9 cellular contexts compared by ENCODE assay signal in genomic region chr9:136532799-136533774, GRCh38. TPM values are rescaled to one million over a fixed set of nuclear protein-coding genes. Genes with fewer than 3 reads are reported as not detected.
DNase-seq lines count a peak whose midpoint lies in the region; ATAC-seq and TF ChIP-seq lines count a peak whose summit lies in the region.
"Had no signal": no experiment of that assay in that cellular context is flagged by ENCODE, and none has a peak within 500 bp of the region (broad histone marks: within the 10 kb centered on the region; RNA-seq: fewer than 3 reads in every experiment).

No MANE protein-coding gene starts in this region.

- CTCF ChIA-PET in A673 (lab: Charles Lee) (no interaction called here), MCF 10A (lab: Yijun Ruan, JAX) (interaction anchor here (0.8 to 1.6 kb wide), 3 partner anchors 45 to 99 kb away, joined by 3 to 5 read pairs (median 3); no protein-coding TSS in a partner anchor)

- H3K27ac Mint-ChIP-seq in T-helper 1 cell treated with Interleukin-12 subunit alpha and Interleukin-12 subunit beta and Interleukin-4 antibody, amounts not matched to agents 30 μg/mL and 1 μg/mL, for 36 hours: peak overlapping the region; percentile 92
- H3K27ac Mint-ChIP-seq in activated naive CD8-positive, alpha-beta T cell treated with anti-CD3 and anti-CD28 coated beads for 36 hours: peak overlapping the region; percentile 91
- no peak overlapping the region for H3K27ac Mint-ChIP-seq in MCF 10A (ENCODE audit: low read depth, unreplicated experiment)

- no peaks in the 10 kb centered on the region for H3K9me3 ChIP-seq in A673 (ENCODE audit: low read depth, low read length, poor library complexity, severe bottlenecking)
- no peaks in the 10 kb centered on the region for H3K9me3 ChIP-seq in psoas muscle

- H3K36me3 ChIP-seq in A673 (ENCODE audit: insufficient read depth, low read length, poor library complexity, severe bottlenecking) (peaks cover 5% of the 10 kb centered on the region), psoas muscle (ENCODE audit: insufficient read depth in 1 of 2, low read depth in 1 of 2) (peaks cover 0 to 4% of the 10 kb centered on the region in 2 donors)

- no peak for DNase-seq in A673 (ENCODE audit: low spot score)
- DNase-seq in activated naive CD8-positive, alpha-beta T cell treated with anti-CD3 and anti-CD28 coated beads for 36 hours: peak; percentile 86
- DNase-seq in psoas muscle: no peak
- no peak for DNase-seq in MCF 10A (ENCODE audit: unreplicated experiment)
- no peak for DNase-seq in superior temporal gyrus (ENCODE audit: extremely low spot score)
- DNase-seq in ACHN: no peak

- no peak for ATAC-seq in psoas muscle
- ATAC-seq in GM19324 (IDR thresholded peaks at IDR 0.05; ENCODE audit: low FRiP score, unreplicated experiment): no peak

- in situ Hi-C loops in ACHN (cut with HindIII; ENCODE audit: low pct_ligation_motif_present, low pct_unique_long_range_greater_than_20kb, low sequenced_read_pairs): no loop called here

- H3K27ac ChIP-seq in A673 (ENCODE audit: low read depth, low read length, poor library complexity, severe bottlenecking) (peak overlapping the region; percentile 7), psoas muscle (peak overlapping the region; percentile 16)
- H3K27ac ChIP-seq: foreskin keratinocyte had no signal

- H3K27me3 ChIP-seq in A673 (replicated peaks; ENCODE audit: insufficient read depth, low read depth, low read length, poor library complexity) (no peaks in the 10 kb centered on the region), psoas muscle (ENCODE audit: insufficient read depth in 3 of 3, low read length in 2 of 3) (no peaks in the 10 kb centered on the region)
- H3K27me3 ChIP-seq: foreskin keratinocyte had no signal

- no TSS peak for BruUV-seq in A673 (replicated peaks; lab: Mats Ljungman, UMichigan)
- no TSS peak for BruUV-seq in MCF 10A (replicated peaks; lab: Mats Ljungman, UMichigan)

- TF ChIP-seq CTCF in A673 (conservative IDR thresholded peaks at IDR 0.05; ENCODE audit: low read depth, low read length) (no peak), psoas muscle (IDR thresholded peaks at IDR 0.05) (no peak), MCF 10A (IDR thresholded peaks at IDR 0.05; ENCODE audit: unreplicated experiment) (no peak)

- 59 to 66% (median 61%) methylated on average over 28 to 35 of the region's 35 CpGs for WGBS in psoas muscle, 3 donors

- H3K4me1 ChIP-seq in A673 (ENCODE audit: insufficient read depth, low read length, poor library complexity, severe bottlenecking): peaks cover 14% of the 10 kb centered on the region
- H3K4me1 ChIP-seq in psoas muscle: peaks cover 27% of the 10 kb centered on the region

- peak overlapping the region; percentile 73 for H3K4me3 Mint-ChIP-seq in T-helper 1 cell treated with Interleukin-12 subunit alpha and Interleukin-12 subunit beta and Interleukin-4 antibody, amounts not matched to agents 30 μg/mL and 1 μg/mL, for 36 hours
- peak overlapping the region; percentile 67 for H3K4me3 Mint-ChIP-seq in activated naive CD8-positive, alpha-beta T cell treated with anti-CD3 and anti-CD28 coated beads for 36 hours
- no peak overlapping the region for H3K4me3 Mint-ChIP-seq in MCF 10A (ENCODE audit: unreplicated experiment)

- H3K9me3 Mint-ChIP-seq in T-helper 1 cell treated with Interleukin-12 subunit alpha and Interleukin-12 subunit beta and Interleukin-4 antibody, amounts not matched to agents 30 μg/mL and 1 μg/mL, for 36 hours: no peaks in the 10 kb centered on the region
- H3K9me3 Mint-ChIP-seq in activated naive CD8-positive, alpha-beta T cell treated with anti-CD3 and anti-CD28 coated beads for 36 hours: no peaks in the 10 kb centered on the region
- no peaks in the 10 kb centered on the region for H3K9me3 Mint-ChIP-seq in MCF 10A (ENCODE audit: unreplicated experiment)

- POLR2A ChIA-PET in A673 (lab: Charles Lee; ENCODE audit: low non-redundant PET): no interaction called here
- POLR2A ChIA-PET in MCF 10A (lab: Yijun Ruan, JAX): interaction anchor here (0.7 kb wide), 2 partner anchors 29 to 317 kb away, joined by 3 to 4 read pairs; no protein-coding TSS in a partner anchor

- H3K4me3 ChIP-seq in A673 (ENCODE audit: low read depth, low read length, poor library complexity, severe bottlenecking): no peak overlapping the region
- peak overlapping the region; percentile 25 for H3K4me3 ChIP-seq in psoas muscle

- peaks cover 25% of the 10 kb centered on the region for H3K4me1 Mint-ChIP-seq in T-helper 1 cell treated with Interleukin-12 subunit alpha and Interleukin-12 subunit beta and Interleukin-4 antibody, amounts not matched to agents 30 μg/mL and 1 μg/mL, for 36 hours (ENCODE audit: low read depth)
- peaks cover 36% of the 10 kb centered on the region for H3K4me1 Mint-ChIP-seq in activated naive CD8-positive, alpha-beta T cell treated with anti-CD3 and anti-CD28 coated beads for 36 hours
- H3K4me1 Mint-ChIP-seq in MCF 10A (ENCODE audit: insufficient read depth, unreplicated experiment): peaks cover 8% of the 10 kb centered on the region

- H3K27me3 Mint-ChIP-seq in T-helper 1 cell treated with Interleukin-12 subunit alpha and Interleukin-12 subunit beta and Interleukin-4 antibody, amounts not matched to agents 30 μg/mL and 1 μg/mL, for 36 hours (ENCODE audit: low read depth): no peaks in the 10 kb centered on the region
- H3K27me3 Mint-ChIP-seq in activated naive CD8-positive, alpha-beta T cell treated with anti-CD3 and anti-CD28 coated beads for 36 hours: no peaks in the 10 kb centered on the region
- H3K27me3 Mint-ChIP-seq in MCF 10A (ENCODE audit: insufficient read depth, unreplicated experiment): no peaks in the 10 kb centered on the region

- intact Hi-C loops in A673 (cut with micrococcal nuclease; ENCODE audit: unreplicated experiment): no loop called here
- intact Hi-C loops in psoas muscle (cut with DNase I): loop anchor here in 1 of 2 donors (5.0 kb wide), 1 partner anchor 36 kb away; no protein-coding TSS in a partner anchor
- intact Hi-C loops in MCF 10A (cut with micrococcal nuclease): no loop called here

- H3K36me3 Mint-ChIP-seq in T-helper 1 cell treated with Interleukin-12 subunit alpha and Interleukin-12 subunit beta and Interleukin-4 antibody, amounts not matched to agents 30 μg/mL and 1 μg/mL, for 36 hours (ENCODE audit: low read depth): peaks cover 11% of the 10 kb centered on the region
- H3K36me3 Mint-ChIP-seq in activated naive CD8-positive, alpha-beta T cell treated with anti-CD3 and anti-CD28 coated beads for 36 hours: peaks cover 22% of the 10 kb centered on the region
- peaks cover 25% of the 10 kb centered on the region for H3K36me3 Mint-ChIP-seq in MCF 10A (ENCODE audit: insufficient read depth, unreplicated experiment)

RNA-seq across cellular contexts. Expression of gene NOTCH1, which starts 12.8 kb away (rescaled TPM):
- total RNA-seq in A673 (2021): 37.2 and 50.2 TPM in 2 replicates
- total RNA-seq in activated naive CD8-positive, alpha-beta T cell treated with anti-CD3 and anti-CD28 coated beads for 36 hours: 10 to 100 TPM; 48.2 to 51.6 TPM
- total RNA-seq in psoas muscle: 10 to 100 TPM in 3 of 4 donors, 1 to 10 TPM in 1; 8.7 to 15.4 (median 12.3) TPM
- polyA plus RNA-seq in psoas muscle: 1 to 10 TPM; 1.8 to 3.8 (median 2.9) TPM
- 37.5 and 53.4 TPM in 2 replicates for total RNA-seq in MCF 10A (2022)

RNA-seq across cellular contexts. Expression of gene SEC16A, which starts 50.2 kb away (rescaled TPM):
- total RNA-seq in A673 (2021) (72.9 and 73.7 TPM in 2 replicates), psoas muscle (10 to 100 TPM; 31.5 to 40.0 (median 37.0) TPM), MCF 10A (2022) (85.8 and 88.8 TPM in 2 replicates)
- total RNA-seq in activated naive CD8-positive, alpha-beta T cell treated with anti-CD3 and anti-CD28 coated beads for 36 hours: 10 to 100 TPM; 69.4 to 71.2 TPM
- polyA plus RNA-seq in psoas muscle: 10 to 100 TPM; 22.3 to 27.6 (median 26.1) TPM
